ENCODE assay signal across 34 cellular contexts in genomic region chr15:69805248-69805953, GRCh38.
A peak's percentile ranks its signal among the peaks of the same experiment; 100 is the strongest.
DNase-seq lines count a peak whose midpoint lies in the region; ATAC-seq, FAIRE-seq and TF ChIP-seq lines count a peak whose summit lies in the region.
"Had no signal": no experiment of that assay in that cellular context is flagged by ENCODE, and none has a peak within 500 bp of the region (broad histone marks: within the 10 kb centered on the region; RNA-seq: fewer than 3 reads in every experiment).

No MANE protein-coding gene starts in this region.

- no peak for TF ChIP-seq CTCF in CD14-positive monocyte (IDR thresholded peaks at IDR 0.05)
- TF ChIP-seq CTCF in epithelial cell of esophagus (IDR thresholded peaks at IDR 0.05; ENCODE audit: insufficient read depth, low read depth, low read length, missing control alignments), result no peak
- no peak for TF ChIP-seq CTCF in neutrophil (IDR thresholded peaks at IDR 0.05)
- TF ChIP-seq CTCF in pancreas (IDR thresholded peaks at IDR 0.05), result no peak

- H3K36me3 ChIP-seq in neutrophil (no peaks in the 10 kb centered on the region), pancreas (no peaks in the 10 kb centered on the region)
- H3K36me3 ChIP-seq: BLaER1, gastrocnemius medialis, left ventricle myocardium inferior had no signal

- H3K9me3 Mint-ChIP-seq in CD14-positive monocyte, result peaks cover 0 to 3% (median 0%) of the 10 kb centered on the region in 7 donors
- H3K9me3 Mint-ChIP-seq: activated naive CD4-positive, alpha-beta T cell treated with anti-CD3 and anti-CD28 coated beads for 36 hours; immature natural killer cell; mesothelial cell of epicardium had no signal

- intact Hi-C loops in CD14-positive monocyte (cut with micrococcal nuclease) (loop anchor here in 1 of 2 donors (5.0 kb wide), 2 partner anchors 43 to 78 kb away; no protein-coding TSS in a partner anchor), pancreas (cut with DNase I) (no loop called here)

- 79 to 85% methylated on average over 9 of the region's 9 CpGs for WGBS in pancreas, 2 donors

- ATAC-seq in HG03457 (IDR thresholded peaks at IDR 0.05; ENCODE audit: unreplicated experiment) (no peak), pancreas (no peak)
- ATAC-seq: activated CD8-positive, alpha-beta memory T cell treated with anti-CD3 and anti-CD28 coated beads, Interleukin-2, amount 10 ng/mL, durations not matched to agents 7 days and 5 days; gastrocnemius medialis had no signal

- no peak for FAIRE-seq in pancreas (lab: Jason Lieb, UNC)
- FAIRE-seq: colon, H54, small intestine had no signal

- H3K4me1 Mint-ChIP-seq in CD14-positive monocyte, result peaks cover 44% of the 10 kb centered on the region
- H3K4me1 Mint-ChIP-seq: mesothelial cell of epicardium had no signal

- H3K27ac Mint-ChIP-seq in CD14-positive monocyte, result peak overlapping the region; percentile 73 to 95 (median 88)
- H3K27ac Mint-ChIP-seq: activated CD8-positive, alpha-beta memory T cell treated with anti-CD3 and anti-CD28 coated beads, Interleukin-2, amount 10 ng/mL, durations not matched to agents 7 days and 5 days; activated naive CD4-positive, alpha-beta T cell treated with anti-CD3 and anti-CD28 coated beads for 36 hours; immature natural killer cell; mesothelial cell of epicardium had no signal

- DNase-seq in CD14-positive monocyte (ENCODE audit: low spot score) (peak; percentile 61), NCI-H69 (lab: John Stamatoyannopoulos, UW) (peak; percentile 4), epithelial cell of esophagus (ENCODE audit: low read depth) (peak; percentile 46), epidermal melanocyte (ENCODE audit: insufficient read length, low spot score) (no peak), SIG-M5 (lab: John Stamatoyannopoulos, UW) (no peak), pancreas (no peak)
- DNase-seq: ACHN; activated CD4-positive, alpha-beta T cell treated with anti-CD3 and anti-CD28 coated beads, Interleukin-2, amount 50 U/mL, for 1 hour; activated CD8-positive, alpha-beta memory T cell treated with anti-CD3 and anti-CD28 coated beads, Interleukin-2, amount 10 ng/mL, durations not matched to agents 7 days and 5 days; activated naive CD4-positive, alpha-beta T cell treated with anti-CD3 and anti-CD28 coated beads for 36 hours; Caco-2; DMS79 treated with DMSO at 0.1 percent for 48 hours; effector CD4-positive, alpha-beta T cell; gastrocnemius medialis; GF-D8; immature natural killer cell; IMR-90; left ventricle myocardium inferior; naive thymus-derived CD4-positive, alpha-beta T cell; NCI-H1105; NCI-H1930; NCI-H226; occipital lobe; SHP77 treated with DMSO at 0.1 percent for 48 hours; small intestine; stimulated activated CD4-positive, alpha-beta T cell treated with anti-CD3 and anti-CD28 coated beads, Interleukin-1b, Interleukin-23, amount 100 ng/mL, for 48 hours; SW 1271; T1000 had no signal

- no peaks in the 10 kb centered on the region for H3K9me3 ChIP-seq in neutrophil
- H3K9me3 ChIP-seq in pancreas, result no peaks in the 10 kb centered on the region
- H3K9me3 ChIP-seq: BLaER1, Caco-2, gastrocnemius medialis, left ventricle myocardium inferior had no signal

- H3K4me3 ChIP-seq in epithelial cell of esophagus (ENCODE audit: low read length), result no peak overlapping the region
- peak overlapping the region; percentile 38 to 47 for H3K4me3 ChIP-seq in neutrophil (ENCODE audit: low read depth in 1 of 2, low read length in 1 of 2)
- no peak overlapping the region for H3K4me3 ChIP-seq in pancreas
- H3K4me3 ChIP-seq: BLaER1, gastrocnemius medialis, left ventricle myocardium inferior had no signal

- H3K4me1 ChIP-seq in neutrophil (ENCODE audit: control insufficient read depth in 1 of 2, insufficient read depth in 1 of 2, low read depth in 1 of 2, low read length in 1 of 2) (peaks cover 81 to 82% of the 10 kb centered on the region in 2 experiments), pancreas (no peaks in the 10 kb centered on the region)
- H3K4me1 ChIP-seq: Caco-2, left ventricle myocardium inferior had no signal

- H3K27me3 ChIP-seq in neutrophil (no peaks in the 10 kb centered on the region), pancreas (no peaks in the 10 kb centered on the region)
- H3K27me3 ChIP-seq: BLaER1, gastrocnemius medialis had no signal

- peak overlapping the region; percentile 99 for H3K27ac ChIP-seq in neutrophil
- no peak overlapping the region for H3K27ac ChIP-seq in pancreas
- H3K27ac ChIP-seq: BLaER1, gastrocnemius medialis, left ventricle myocardium inferior had no signal

- peaks cover 15 to 17% (median 16%) of the 10 kb centered on the region in 3 donors for H3K27me3 Mint-ChIP-seq in CD14-positive monocyte (ENCODE audit: low read depth in 3 of 3)

- peak overlapping the region in 1 of 2 donors; percentile 26 for H3K4me3 Mint-ChIP-seq in CD14-positive monocyte
- H3K4me3 Mint-ChIP-seq: activated CD8-positive, alpha-beta memory T cell treated with anti-CD3 and anti-CD28 coated beads, Interleukin-2, amount 10 ng/mL, durations not matched to agents 7 days and 5 days; activated naive CD4-positive, alpha-beta T cell treated with anti-CD3 and anti-CD28 coated beads for 36 hours; immature natural killer cell; mesothelial cell of epicardium; naive thymus-derived CD4-positive, alpha-beta T cell had no signal

- peaks cover 0 to 5% of the 10 kb centered on the region in 2 donors for H3K36me3 Mint-ChIP-seq in CD14-positive monocyte
- H3K36me3 Mint-ChIP-seq: activated CD8-positive, alpha-beta memory T cell treated with anti-CD3 and anti-CD28 coated beads, Interleukin-2, amount 10 ng/mL, durations not matched to agents 7 days and 5 days; immature natural killer cell; mesothelial cell of epicardium; naive thymus-derived CD4-positive, alpha-beta T cell had no signal

Comparison
In these comparisons a context has a peak if more than half of its experiments do, and no peak if none do; other contexts are left out.
1. DNase-seq: peak in CD14-positive monocyte (single experiment), NCI-H69 (single experiment) and epithelial cell of esophagus (single experiment); none in epidermal melanocyte (single experiment), SIG-M5 (single experiment) and pancreas (0 of 6).
2. H3K4me3 ChIP-seq: peak in neutrophil (2 of 2); none in epithelial cell of esophagus (single experiment) and pancreas (0 of 4).